8 cellular contexts compared by ENCODE assay signal in genomic region chr5:181167814-181168488, GRCh38. TPM values are rescaled to one million over a fixed set of nuclear protein-coding genes. Genes with fewer than 3 reads are reported as not detected.
A peak's percentile ranks its signal among the peaks of the same experiment; 100 is the strongest.
DNase-seq lines count a peak whose midpoint lies in the region; ATAC-seq and TF ChIP-seq lines count a peak whose summit lies in the region.

No MANE protein-coding gene starts in this region.

- peak; percentile 38 for TF ChIP-seq CTCF in AG09319 (IDR thresholded peaks at IDR 0.05; ENCODE audit: low read depth, low read length)
- TF ChIP-seq CTCF in GM12864 (IDR thresholded peaks at IDR 0.05; ENCODE audit: low read depth, low read length, missing control alignments): peak; percentile 80
- TF ChIP-seq CTCF in OCI-LY7 (conservative IDR thresholded peaks at IDR 0.05; ENCODE audit: low read length): peak; percentile 96
- peak; percentile 29 for TF ChIP-seq CTCF in fibroblast of pulmonary artery (IDR thresholded peaks at IDR 0.05; ENCODE audit: low read length, missing control alignments)
- peak in 3 of 7 experiments; percentile 15 to 24 (median 22) for TF ChIP-seq CTCF in body of pancreas (IDR thresholded peaks at IDR 0.05)

- peaks cover 0 to 43% of the 10 kb centered on the region in 2 donors for H3K27me3 ChIP-seq in body of pancreas

- no peaks in the 10 kb centered on the region for H3K36me3 ChIP-seq in OCI-LY7 (ENCODE audit: insufficient read depth, low read length)
- H3K36me3 ChIP-seq in body of pancreas (replicated peaks in 1 of 2; ENCODE audit: insufficient read depth in 1 of 2, low read depth in 2 of 2): no peaks in the 10 kb centered on the region

- POLR2A ChIA-PET in OCI-LY7 (lab: Charles Lee): interaction anchor here (1.5 to 2.2 kb wide), 5 partner anchors 9 to 124 kb away, joined by 3 to 10 read pairs (median 7); no protein-coding TSS in a partner anchor

- H3K27ac ChIP-seq in OCI-LY7 (ENCODE audit: low read depth, low read length, poor library complexity, severe bottlenecking) (peak overlapping the region; percentile 41), body of pancreas (no peak overlapping the region)

- H3K4me3 ChIP-seq in GM12864 (ENCODE audit: low read depth, low read length) (peak overlapping the region; percentile 24), OCI-LY7 (ENCODE audit: low read depth, low read length, poor library complexity, severe bottlenecking) (peak overlapping the region; percentile 56), fibroblast of pulmonary artery (replicated peaks; ENCODE audit: low read depth, low read length) (no peak overlapping the region), body of pancreas (no peak overlapping the region)

- H3K9me3 ChIP-seq in OCI-LY7 (ENCODE audit: low read length): no peaks in the 10 kb centered on the region
- H3K9me3 ChIP-seq in body of pancreas: no peaks in the 10 kb centered on the region

- ATAC-seq in HG02884 (IDR thresholded peaks at IDR 0.05; ENCODE audit: unreplicated experiment) (no peak), GM18873 (IDR thresholded peaks at IDR 0.05; ENCODE audit: low FRiP score, unreplicated experiment) (no peak), body of pancreas (no peak), GM21447 (IDR thresholded peaks at IDR 0.05; ENCODE audit: unreplicated experiment) (no peak)

- no peaks in the 10 kb centered on the region for H3K9me2 ChIP-seq in OCI-LY7 (ENCODE audit: insufficient read depth, low read length)

- CTCF ChIA-PET in OCI-LY7 (lab: Charles Lee; ENCODE audit: unreplicated experiment): interaction anchor here (1.0 kb wide), 1 partner anchor 16 kb away, joined by 3 read pairs; no protein-coding TSS in a partner anchor

- no peak for TF ChIP-seq POLR2A in body of pancreas (IDR thresholded peaks at IDR 0.05)

- intact Hi-C loops in OCI-LY7 (cut with micrococcal nuclease; ENCODE audit: unreplicated experiment): no loop called here
- intact Hi-C loops in body of pancreas (cut with DNase I): no loop called here

- peak overlapping the region; percentile 59 for H3K4me2 ChIP-seq in OCI-LY7 (ENCODE audit: low read length)

- H3K79me2 ChIP-seq in OCI-LY7 (ENCODE audit: insufficient read depth, low read depth, low read length): peaks cover 13% of the 10 kb centered on the region; the same call in 1 of the 2 replicates

- H3K4me1 ChIP-seq in OCI-LY7 (ENCODE audit: insufficient read depth, low read length, poor library complexity, severe bottlenecking) (peaks cover 79% of the 10 kb centered on the region), body of pancreas (peaks cover 12% of the 10 kb centered on the region)

- H2AFZ ChIP-seq in OCI-LY7 (ENCODE audit: low read length): peak overlapping the region; percentile 62; the same call in 1 of the 2 replicates

- WGBS in body of pancreas, 2 donors: 9 to 18% methylated on average over 11 of the region's 11 CpGs

- BruUV-seq in OCI-LY7 (replicated peaks; lab: Mats Ljungman, UMichigan): no TSS peak

- no peaks in the 10 kb centered on the region for H4K20me1 ChIP-seq in OCI-LY7 (ENCODE audit: insufficient read depth, low read length)

- no peak for DNase-seq in AG09319 (ENCODE audit: extremely low read depth, low read depth)
- no peak for DNase-seq in GM12864 (ENCODE audit: low read depth)
- DNase-seq in OCI-LY7 (ENCODE audit: low spot score): peak; percentile 63
- DNase-seq in fibroblast of pulmonary artery (ENCODE audit: low read depth): no peak
- DNase-seq in body of pancreas: no peak

RNA-seq across cellular contexts. Expression of gene OR2V2, which starts 20.6 kb away (rescaled TPM):
- 0.06 and 0.23 TPM in 2 replicates for total RNA-seq in OCI-LY7 (2014; rRNA removed; shearing (Covaris generic))
- not detected in 2 replicates for total RNA-seq in OCI-LY7 (2022)
- total RNA-seq in body of pancreas: not detected

RNA-seq across cellular contexts. Expression of gene OR2V1, which starts 37.0 kb away (rescaled TPM):
- total RNA-seq in OCI-LY7 (2014; rRNA removed; shearing (Covaris generic)): not detected in 2 replicates
- total RNA-seq in OCI-LY7 (2022) (not detected in 2 replicates), body of pancreas (not detected)

RNA-seq across cellular contexts. Expression of gene TRIM7, which starts 37.0 kb away (rescaled TPM):
- 0.22 and 0.44 TPM in 2 replicates for total RNA-seq in OCI-LY7 (2014; rRNA removed; shearing (Covaris generic))
- total RNA-seq in OCI-LY7 (2022): 1.8 and 2.2 TPM in 2 replicates
- total RNA-seq in body of pancreas: 10 to 100 TPM; 11.5 to 17.9 TPM

RNA-seq across cellular contexts. Expression of gene TRIM41, which starts 55.1 kb away (rescaled TPM):
- 30.2 and 30.4 TPM in 2 replicates for total RNA-seq in OCI-LY7 (2014; rRNA removed; shearing (Covaris generic))
- total RNA-seq in OCI-LY7 (2022) (68.2 and 73.4 TPM in 2 replicates), body of pancreas (10 to 100 TPM; 12.5 to 15.2 TPM)

Comparison
In these comparisons a context has a peak if more than half of its experiments do, and no peak if none do; other contexts are left out.
1. H3K4me3 ChIP-seq: peak in GM12864 (single experiment) and OCI-LY7 (single experiment); none in fibroblast of pulmonary artery (single experiment) and body of pancreas (0 of 2).